ENCODE assay signal across 32 cellular contexts in genomic region chr6:37917568-37917967, GRCh38.
"Had no signal": no experiment of that assay in that cellular context is flagged by ENCODE, and none has a peak within 500 bp of the region (broad histone marks: within the 10 kb centered on the region; RNA-seq: fewer than 3 reads in every experiment).

No MANE protein-coding gene starts in this region.

- H3K9me3 Mint-ChIP-seq: activated B cell treated with CpG ODN at 0.5 μM for 24 hours; activated CD8-positive, alpha-beta T cell treated with anti-CD3 and anti-CD28 coated beads for 36 hours; activated T-cell treated with anti-CD3 and anti-CD28 coated beads, Interleukin-2, amount 50 U/mL, for 4 hours; activated T-helper 17 cell treated with anti-CD3 and anti-CD28 coated beads, Interleukin-2, amount 50 U/mL, for 72 hours; central memory CD8-positive, alpha-beta T cell; effector memory CD8-positive, alpha-beta T cell; T-helper 2 cell treated with Interferon-gamma antibody and Interleukin-4, amounts not matched to agents 5 μg/mL and 100 μg/mL, for 36 hours had no signal

- H3K27ac Mint-ChIP-seq: activated B cell treated with CpG ODN at 0.5 μM for 24 hours; activated CD8-positive, alpha-beta T cell treated with anti-CD3 and anti-CD28 coated beads for 36 hours; activated naive CD8-positive, alpha-beta T cell; activated T-helper 17 cell treated with anti-CD3 and anti-CD28 coated beads, Interleukin-2, amount 50 U/mL, for 72 hours; T-helper 17 cell; T-helper 2 cell treated with Interferon-gamma antibody and Interleukin-4, amounts not matched to agents 5 μg/mL and 100 μg/mL, for 36 hours had no signal

- ATAC-seq: activated CD4-positive, CD25-positive, alpha-beta regulatory T cell treated with anti-CD3 and anti-CD28 coated beads, Interleukin-2, amount 50 U/mL, for 24 hours; activated CD8-positive, alpha-beta T cell treated with anti-CD3 and anti-CD28 coated beads for 36 hours; activated T-cell treated with anti-CD3 and anti-CD28 coated beads, Interleukin-2, amount 50 U/mL, for 4 hours; activated T-helper 17 cell treated with anti-CD3 and anti-CD28 coated beads, Interleukin-2, amount 50 U/mL, for 72 hours; effector memory CD8-positive, alpha-beta T cell; gastrocnemius medialis; T-helper 17 cell had no signal

- DNase-seq: activated B cell treated with CpG ODN at 0.5 μM for 24 hours; activated CD4-positive, alpha-beta T cell treated with anti-CD3 and anti-CD28 coated beads for 48 hours; activated CD4-positive, alpha-beta T cell treated with anti-CD3 and anti-CD28 coated beads, Interleukin-2, amount 50 U/mL, for 1 hour; activated CD4-positive, alpha-beta T cell treated with anti-CD3 and anti-CD28 coated beads, Interleukin-2, amount 50 U/mL, for 48 hours; activated CD8-positive, alpha-beta memory T cell treated with anti-CD3 and anti-CD28 coated beads for 24 hours; activated CD8-positive, alpha-beta T cell treated with anti-CD3 and anti-CD28 coated beads for 36 hours; activated effector memory CD4-positive, alpha-beta T cell treated with Interleukin-2 at 50 U/mL for 16 hours; activated gamma-delta T cell treated with Interleukin-2 at 50 U/mL for 16 hours; activated naive CD4-positive, alpha-beta T cell treated with anti-CD3 and anti-CD28 coated beads, Interleukin-2, amount 50 U/mL, for 16 hours; activated naive CD4-positive, alpha-beta T cell treated with Interleukin-2 at 50 U/mL for 16 hours; activated T-cell treated with anti-CD3 and anti-CD28 coated beads, Interleukin-2, amount 50 U/mL, for 4 hours; amniotic stem cell; anterior cingulate cortex; brain microvascular endothelial cell; cortex of kidney; dermis blood vessel endothelial cell; effector CD4-positive, alpha-beta T cell; effector memory CD8-positive, alpha-beta T cell; erythroblast; foreskin keratinocyte; gastrocnemius medialis; T-helper 1 cell; T-helper 17 cell; T1000; WERI-Rb-1 had no signal

- FAIRE-seq: astrocyte, bronchial epithelial cell had no signal

- H3K4me3 Mint-ChIP-seq: activated B cell treated with CpG ODN at 0.5 μM for 24 hours; activated CD8-positive, alpha-beta T cell treated with anti-CD3 and anti-CD28 coated beads for 36 hours; activated naive CD8-positive, alpha-beta T cell; activated T-cell treated with anti-CD3 and anti-CD28 coated beads, Interleukin-2, amount 50 U/mL, for 4 hours; activated T-helper 17 cell treated with anti-CD3 and anti-CD28 coated beads, Interleukin-2, amount 50 U/mL, for 72 hours; central memory CD8-positive, alpha-beta T cell; effector memory CD8-positive, alpha-beta T cell; T-helper 17 cell; T-helper 2 cell treated with Interferon-gamma antibody and Interleukin-4, amounts not matched to agents 5 μg/mL and 100 μg/mL, for 36 hours had no signal

- H3K27me3 Mint-ChIP-seq: activated B cell treated with CpG ODN at 0.5 μM for 24 hours; activated CD8-positive, alpha-beta T cell treated with anti-CD3 and anti-CD28 coated beads for 36 hours; activated naive CD8-positive, alpha-beta T cell; activated T-helper 17 cell treated with anti-CD3 and anti-CD28 coated beads, Interleukin-2, amount 50 U/mL, for 72 hours; central memory CD8-positive, alpha-beta T cell; effector memory CD8-positive, alpha-beta T cell; T-helper 17 cell had no signal
